In the genomic region with DNA sequence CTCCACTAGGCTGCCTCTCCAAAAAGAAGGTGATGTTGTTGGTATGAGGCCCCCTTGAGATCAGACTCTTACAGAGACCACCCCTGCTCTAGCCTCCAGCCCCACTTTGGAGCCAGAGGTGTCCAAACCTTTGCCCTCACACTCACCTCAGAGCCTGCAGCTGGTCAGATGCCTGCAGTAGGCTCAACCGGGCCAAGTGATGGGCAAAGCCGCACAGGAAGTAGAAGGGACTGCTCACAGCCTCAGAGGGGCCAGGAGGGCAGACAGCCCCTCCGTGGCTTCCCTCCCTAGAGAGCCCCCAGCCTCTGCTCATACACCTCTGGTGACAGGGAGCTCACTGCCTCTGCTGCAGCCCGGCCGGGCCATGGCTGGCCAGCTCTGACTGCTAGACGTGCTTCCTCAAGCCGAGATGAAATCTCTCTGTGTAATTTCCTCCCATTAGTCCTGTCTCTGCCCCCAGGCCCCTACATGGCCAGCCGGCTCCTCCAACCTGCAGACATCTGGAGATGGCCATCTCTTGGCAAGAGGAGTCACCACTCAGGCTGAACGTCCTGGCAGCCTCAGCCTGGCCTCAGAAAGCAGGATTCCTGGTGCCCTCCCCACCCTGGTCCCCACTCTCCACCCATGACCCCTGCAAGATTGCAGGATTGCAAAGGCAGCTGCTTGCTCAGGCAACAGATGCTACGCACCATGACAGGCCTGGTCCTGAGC, we compare ENCODE assay signal across 1 cellular context.
TF ChIP-seq lines count a peak whose summit lies in the region.

No MANE protein-coding gene starts in this region.

TF ChIP-seq in K562, 482 proteins besides CTCF, POLR2A, EP300 and RAD21:
- TF ChIP-seq, protein P1, sequence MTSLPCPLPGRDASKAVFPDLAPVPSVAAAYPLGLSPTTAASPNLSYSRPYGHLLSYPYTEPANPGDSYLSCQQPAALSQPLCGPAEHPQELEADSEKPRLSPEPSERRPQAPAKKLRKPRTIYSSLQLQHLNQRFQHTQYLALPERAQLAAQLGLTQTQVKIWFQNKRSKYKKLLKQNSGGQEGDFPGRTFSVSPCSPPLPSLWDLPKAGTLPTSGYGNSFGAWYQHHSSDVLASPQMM (CRISPR knock-in tag; IDR thresholded peaks at IDR 0.05): no peak
- TF ChIP-seq, protein P2, sequence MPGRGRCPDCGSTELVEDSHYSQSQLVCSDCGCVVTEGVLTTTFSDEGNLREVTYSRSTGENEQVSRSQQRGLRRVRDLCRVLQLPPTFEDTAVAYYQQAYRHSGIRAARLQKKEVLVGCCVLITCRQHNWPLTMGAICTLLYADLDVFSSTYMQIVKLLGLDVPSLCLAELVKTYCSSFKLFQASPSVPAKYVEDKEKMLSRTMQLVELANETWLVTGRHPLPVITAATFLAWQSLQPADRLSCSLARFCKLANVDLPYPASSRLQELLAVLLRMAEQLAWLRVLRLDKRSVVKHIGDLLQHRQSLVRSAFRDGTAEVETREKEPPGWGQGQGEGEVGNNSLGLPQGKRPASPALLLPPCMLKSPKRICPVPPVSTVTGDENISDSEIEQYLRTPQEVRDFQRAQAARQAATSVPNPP (IDR thresholded peaks at IDR 0.05; ENCODE audit: borderline replicate concordance, insufficient read depth, insufficient read length): no peak
- TF ChIP-seq MYC (IDR thresholded peaks at IDR 0.05; ENCODE audit: low read depth, low read length) (no peak), MYC (CRISPR knock-in tag; IDR thresholded peaks at IDR 0.05; ENCODE audit: borderline replicate concordance, low read depth) (no peak)
TF ChIP-seq in K562: peak in this region for 0.
